ENCODE assay signal across 13 cellular contexts in the genomic region with DNA sequence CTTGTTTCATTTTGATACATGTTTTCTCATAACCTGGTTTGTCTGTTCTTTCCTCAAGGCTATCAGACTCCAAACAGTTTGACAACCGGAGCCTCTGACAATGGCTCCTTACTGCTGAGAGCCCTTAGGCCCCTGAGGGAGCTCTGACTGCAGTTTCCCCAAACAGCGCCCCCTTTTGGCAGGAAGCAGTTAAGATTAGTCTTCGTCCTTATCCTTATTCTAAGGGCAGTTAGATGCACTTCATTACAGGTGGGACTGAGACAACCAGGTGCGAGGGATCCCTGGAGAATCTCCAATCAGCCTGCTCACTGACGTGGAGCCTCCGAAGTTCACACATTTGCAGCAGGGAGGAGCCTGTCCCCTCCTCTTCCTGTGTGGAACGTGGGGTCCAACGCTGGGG.
A peak's percentile ranks its signal among the peaks of the same experiment; 100 is the strongest.
DNase-seq lines count a peak whose midpoint lies in the region; ATAC-seq and TF ChIP-seq lines count a peak whose summit lies in the region.
"Had no signal": no experiment of that assay in that cellular context is flagged by ENCODE, and none has a peak within 500 bp of the region (broad histone marks: within the 10 kb centered on the region; RNA-seq: fewer than 3 reads in every experiment).

No MANE protein-coding gene starts in this region.

- no peaks in the 10 kb centered on the region for H3K27me3 Mint-ChIP-seq in activated CD4-positive, alpha-beta T cell treated with anti-CD3 and anti-CD28 coated beads for 36 hours
- no peaks in the 10 kb centered on the region for H3K27me3 Mint-ChIP-seq in activated CD4-positive, alpha-beta T cell treated with anti-CD3 and anti-CD28 coated beads, Interleukin-2, amount 10 ng/mL, durations not matched to agents 24 days and 14 days
- H3K27me3 Mint-ChIP-seq in activated T-helper 17 cell treated with anti-CD3 and anti-CD28 coated beads, Interleukin-2, amount 50 U/mL, for 72 hours: no peaks in the 10 kb centered on the region
- H3K27me3 Mint-ChIP-seq in activated CD4-positive, alpha-beta memory T cell treated with anti-CD3 and anti-CD28 coated beads for 36 hours: no peaks in the 10 kb centered on the region
- H3K27me3 Mint-ChIP-seq: activated CD8-positive, alpha-beta memory T cell treated with anti-CD3 and anti-CD28 coated beads, Interleukin-2, amount 10 ng/mL, durations not matched to agents 7 days and 5 days; T-cell had no signal

- no peak overlapping the region for H3K4me3 Mint-ChIP-seq in activated CD4-positive, alpha-beta T cell treated with anti-CD3 and anti-CD28 coated beads for 36 hours
- H3K4me3 Mint-ChIP-seq in activated CD4-positive, alpha-beta T cell treated with anti-CD3 and anti-CD28 coated beads, Interleukin-2, amount 10 ng/mL, durations not matched to agents 24 days and 14 days: no peak overlapping the region
- H3K4me3 Mint-ChIP-seq in activated T-helper 17 cell treated with anti-CD3 and anti-CD28 coated beads, Interleukin-2, amount 50 U/mL, for 72 hours: no peak overlapping the region
- H3K4me3 Mint-ChIP-seq in activated CD4-positive, alpha-beta memory T cell treated with anti-CD3 and anti-CD28 coated beads for 36 hours: no peak overlapping the region
- H3K4me3 Mint-ChIP-seq: activated CD8-positive, alpha-beta memory T cell treated with anti-CD3 and anti-CD28 coated beads, Interleukin-2, amount 10 ng/mL, durations not matched to agents 7 days and 5 days; T-cell had no signal

- peak; percentile 7 for DNase-seq in activated CD4-positive, alpha-beta T cell treated with anti-CD3 and anti-CD28 coated beads for 36 hours
- no peak for DNase-seq in activated CD4-positive, alpha-beta T cell treated with anti-CD3 and anti-CD28 coated beads, Interleukin-2, amount 10 ng/mL, durations not matched to agents 24 days and 14 days
- DNase-seq in astrocyte of the cerebellum (ENCODE audit: low read depth): no peak
- no peak for DNase-seq in retinal pigment epithelial cell (ENCODE audit: low read depth)
- no peak for DNase-seq in activated CD4-positive, alpha-beta memory T cell treated with anti-CD3 and anti-CD28 coated beads for 36 hours
- DNase-seq: activated CD8-positive, alpha-beta memory T cell treated with anti-CD3 and anti-CD28 coated beads, Interleukin-2, amount 10 ng/mL, durations not matched to agents 7 days and 5 days; left lung; stimulated activated CD4-positive, alpha-beta T cell treated with anti-CD3 and anti-CD28 coated beads, Interleukin-2, amount 100 ng/mL, for 48 hours; T-cell had no signal

- TF ChIP-seq RAD21 in Ishikawa (IDR thresholded peaks at IDR 0.05; ENCODE audit: low read depth): peak; percentile 7; the same call in 1 of the 2 replicates

- H3K9me3 Mint-ChIP-seq in activated CD4-positive, alpha-beta T cell treated with anti-CD3 and anti-CD28 coated beads for 36 hours (ENCODE audit: low read depth): no peaks in the 10 kb centered on the region
- no peaks in the 10 kb centered on the region for H3K9me3 Mint-ChIP-seq in activated CD4-positive, alpha-beta T cell treated with anti-CD3 and anti-CD28 coated beads, Interleukin-2, amount 10 ng/mL, durations not matched to agents 24 days and 14 days
- peaks cover 3% of the 10 kb centered on the region for H3K9me3 Mint-ChIP-seq in activated T-helper 17 cell treated with anti-CD3 and anti-CD28 coated beads, Interleukin-2, amount 50 U/mL, for 72 hours
- H3K9me3 Mint-ChIP-seq in activated CD4-positive, alpha-beta memory T cell treated with anti-CD3 and anti-CD28 coated beads for 36 hours: peaks cover 8% of the 10 kb centered on the region

- no peak for ATAC-seq in activated CD4-positive, alpha-beta T cell treated with anti-CD3 and anti-CD28 coated beads for 36 hours
- ATAC-seq in activated T-helper 17 cell treated with anti-CD3 and anti-CD28 coated beads, Interleukin-2, amount 50 U/mL, for 72 hours (replicated peaks): no peak
- ATAC-seq in HG02642 (IDR thresholded peaks at IDR 0.05; ENCODE audit: poor library complexity, unreplicated experiment): no peak
- ATAC-seq: activated CD8-positive, alpha-beta memory T cell treated with anti-CD3 and anti-CD28 coated beads, Interleukin-2, amount 10 ng/mL, durations not matched to agents 7 days and 5 days; left lung; T-cell had no signal

- no peak overlapping the region for H3K27ac Mint-ChIP-seq in activated CD4-positive, alpha-beta T cell treated with anti-CD3 and anti-CD28 coated beads for 36 hours
- no peak overlapping the region for H3K27ac Mint-ChIP-seq in activated CD4-positive, alpha-beta T cell treated with anti-CD3 and anti-CD28 coated beads, Interleukin-2, amount 10 ng/mL, durations not matched to agents 24 days and 14 days
- H3K27ac Mint-ChIP-seq in activated T-helper 17 cell treated with anti-CD3 and anti-CD28 coated beads, Interleukin-2, amount 50 U/mL, for 72 hours: no peak overlapping the region
- no peak overlapping the region for H3K27ac Mint-ChIP-seq in activated CD4-positive, alpha-beta memory T cell treated with anti-CD3 and anti-CD28 coated beads for 36 hours
- H3K27ac Mint-ChIP-seq: activated CD8-positive, alpha-beta memory T cell treated with anti-CD3 and anti-CD28 coated beads, Interleukin-2, amount 10 ng/mL, durations not matched to agents 7 days and 5 days; T-cell had no signal

- POLR2A ChIA-PET in activated CD4-positive, alpha-beta T cell treated with anti-CD3 and anti-CD28 coated beads for 36 hours (lab: Charles Lee): no interaction called here
- POLR2A ChIA-PET in activated CD4-positive, alpha-beta memory T cell treated with anti-CD3 and anti-CD28 coated beads for 36 hours (lab: Charles Lee): no interaction called here

- CTCF ChIA-PET in activated CD4-positive, alpha-beta T cell treated with anti-CD3 and anti-CD28 coated beads for 36 hours (lab: Charles Lee): interaction anchor here (0.6 kb wide), 1 partner anchor 48 kb away, joined by 3 read pairs; no protein-coding TSS in a partner anchor
- CTCF ChIA-PET in activated CD4-positive, alpha-beta memory T cell treated with anti-CD3 and anti-CD28 coated beads for 36 hours (lab: Charles Lee): no interaction called here

- intact Hi-C loops in activated CD4-positive, alpha-beta T cell treated with anti-CD3 and anti-CD28 coated beads for 36 hours (cut with DNase I, micrococcal nuclease): no loop called here
- intact Hi-C loops in activated CD4-positive, alpha-beta T cell treated with anti-CD3 and anti-CD28 coated beads, Interleukin-2, amount 10 ng/mL, durations not matched to agents 24 days and 14 days (cut with micrococcal nuclease): no loop called here
- intact Hi-C loops in activated CD4-positive, alpha-beta memory T cell treated with anti-CD3 and anti-CD28 coated beads for 36 hours (cut with micrococcal nuclease): no loop called here

- TF ChIP-seq CTCF in astrocyte of the cerebellum (IDR thresholded peaks at IDR 0.05; ENCODE audit: low read depth, low read length, missing control alignments): peak; percentile 7
- TF ChIP-seq CTCF in retinal pigment epithelial cell (conservative IDR thresholded peaks at IDR 0.05; ENCODE audit: low read depth, low read length): peak; percentile 30

- in situ Hi-C loops in astrocyte of the cerebellum (cut with HindIII; ENCODE audit: low sequenced_read_pairs): no loop called here

- no peaks in the 10 kb centered on the region for H3K36me3 Mint-ChIP-seq in activated CD4-positive, alpha-beta T cell treated with anti-CD3 and anti-CD28 coated beads for 36 hours (ENCODE audit: low read depth)
- no peaks in the 10 kb centered on the region for H3K36me3 Mint-ChIP-seq in activated CD4-positive, alpha-beta T cell treated with anti-CD3 and anti-CD28 coated beads, Interleukin-2, amount 10 ng/mL, durations not matched to agents 24 days and 14 days (ENCODE audit: low read depth)
- no peaks in the 10 kb centered on the region for H3K36me3 Mint-ChIP-seq in activated T-helper 17 cell treated with anti-CD3 and anti-CD28 coated beads, Interleukin-2, amount 50 U/mL, for 72 hours (ENCODE audit: low read depth)
- H3K36me3 Mint-ChIP-seq in activated CD4-positive, alpha-beta memory T cell treated with anti-CD3 and anti-CD28 coated beads for 36 hours: no peaks in the 10 kb centered on the region
- H3K36me3 Mint-ChIP-seq: activated CD8-positive, alpha-beta memory T cell treated with anti-CD3 and anti-CD28 coated beads, Interleukin-2, amount 10 ng/mL, durations not matched to agents 7 days and 5 days; T-cell had no signal

- no peak for TF ChIP-seq EP300 in Ishikawa (IDR thresholded peaks at IDR 0.05; ENCODE audit: borderline replicate concordance)

- no peaks in the 10 kb centered on the region for H3K4me1 Mint-ChIP-seq in activated CD4-positive, alpha-beta T cell treated with anti-CD3 and anti-CD28 coated beads for 36 hours
- H3K4me1 Mint-ChIP-seq in activated CD4-positive, alpha-beta T cell treated with anti-CD3 and anti-CD28 coated beads, Interleukin-2, amount 10 ng/mL, durations not matched to agents 24 days and 14 days: no peaks in the 10 kb centered on the region
- no peaks in the 10 kb centered on the region for H3K4me1 Mint-ChIP-seq in activated T-helper 17 cell treated with anti-CD3 and anti-CD28 coated beads, Interleukin-2, amount 50 U/mL, for 72 hours
- no peaks in the 10 kb centered on the region for H3K4me1 Mint-ChIP-seq in activated CD4-positive, alpha-beta memory T cell treated with anti-CD3 and anti-CD28 coated beads for 36 hours (ENCODE audit: low read depth)
- H3K4me1 Mint-ChIP-seq: activated CD8-positive, alpha-beta memory T cell treated with anti-CD3 and anti-CD28 coated beads, Interleukin-2, amount 10 ng/mL, durations not matched to agents 7 days and 5 days; T-cell had no signal

- H3K4me3 ChIP-seq in astrocyte of the cerebellum (ENCODE audit: low read depth, low read length) (no peak overlapping the region), retinal pigment epithelial cell (ENCODE audit: low read length) (no peak overlapping the region)
- H3K4me3 ChIP-seq: left lung, suprapubic skin had no signal

TF ChIP-seq in Ishikawa, 13 proteins besides CTCF, POLR2A, EP300 and RAD21 (continues in another document):
- TF ChIP-seq CREB1 (IDR thresholded peaks at IDR 0.05; ENCODE audit: low read depth) (no peak), NFIC (IDR thresholded peaks at IDR 0.05) (no peak), TEAD4 (IDR thresholded peaks at IDR 0.05) (no peak), TAF1 (IDR thresholded peaks at IDR 0.05; ENCODE audit: low read depth) (no peak)
